In genomic region chr12:54993181-54993835, GRCh38 we compare ENCODE assay signal across 8 cellular contexts. TPM values are rescaled to one million over a fixed set of nuclear protein-coding genes. Genes with fewer than 3 reads are reported as not detected.
DNase-seq lines count a peak whose midpoint lies in the region; ATAC-seq and TF ChIP-seq lines count a peak whose summit lies in the region.

No MANE protein-coding gene starts in this region.

- peak; percentile 89 for TF ChIP-seq CTCF in Loucy (conservative IDR thresholded peaks at IDR 0.05; ENCODE audit: low read length)
- TF ChIP-seq CTCF in Peyer's patch (IDR thresholded peaks at IDR 0.05) = peak; percentile 86 to 96 (median 88)
- peak; percentile 76 for TF ChIP-seq CTCF in foreskin fibroblast (IDR thresholded peaks at IDR 0.05; ENCODE audit: low read depth, low read length)

- no peak overlapping the region for H3K9ac ChIP-seq in Loucy (ENCODE audit: low read depth, low read length, poor library complexity, severe bottlenecking)

- H3K36me3 Mint-ChIP-seq in activated T-helper 17 cell treated with anti-CD3 and anti-CD28 coated beads, Interleukin-2, amount 50 U/mL, for 72 hours (ENCODE audit: low read depth) = no peaks in the 10 kb centered on the region

- no peak overlapping the region for H3K27ac Mint-ChIP-seq in activated T-helper 17 cell treated with anti-CD3 and anti-CD28 coated beads, Interleukin-2, amount 50 U/mL, for 72 hours

- ATAC-seq in GM21723 (IDR thresholded peaks at IDR 0.05; ENCODE audit: unreplicated experiment) = peak; percentile 46
- ATAC-seq in activated T-helper 17 cell treated with anti-CD3 and anti-CD28 coated beads, Interleukin-2, amount 50 U/mL, for 72 hours (replicated peaks) = peak; percentile 57

- no peak for TF ChIP-seq POLR2A in Peyer's patch (IDR thresholded peaks at IDR 0.05)

- H2AFZ ChIP-seq in Loucy (ENCODE audit: low read length) = no peak overlapping the region

- H3K27me3 Mint-ChIP-seq in activated T-helper 17 cell treated with anti-CD3 and anti-CD28 coated beads, Interleukin-2, amount 50 U/mL, for 72 hours = no peaks in the 10 kb centered on the region

- DNase-seq in DMS153 treated with DMSO at 0.1 percent for 48 hours (lab: John Stamatoyannopoulos, UW; ENCODE audit: unreplicated experiment) (peak; percentile 85), Peyer's patch (peak in 2 of 3 donors; percentile 56 to 78), foreskin fibroblast (peak; percentile 33 to 71), nucleus accumbens (lab: John Stamatoyannopoulos, UW) (peak in 36 of 56 donors; percentile 4 to 81 (median 30)), occipital lobe (lab: John Stamatoyannopoulos, UW) (no peak)

- no peak overlapping the region for H3K4me3 ChIP-seq in Loucy (ENCODE audit: low read length, poor library complexity, severe bottlenecking)
- no peak overlapping the region for H3K4me3 ChIP-seq in Peyer's patch
- H3K4me3 ChIP-seq in foreskin fibroblast (ENCODE audit: low read depth in 1 of 2, low read length in 2 of 2) = no peak overlapping the region

- H3K9me3 Mint-ChIP-seq in activated T-helper 17 cell treated with anti-CD3 and anti-CD28 coated beads, Interleukin-2, amount 50 U/mL, for 72 hours = no peaks in the 10 kb centered on the region

- H3K4me1 Mint-ChIP-seq in activated T-helper 17 cell treated with anti-CD3 and anti-CD28 coated beads, Interleukin-2, amount 50 U/mL, for 72 hours = peaks cover 31% of the 10 kb centered on the region

- no peaks in the 10 kb centered on the region for H3K9me2 ChIP-seq in Loucy (replicated peaks; ENCODE audit: low read depth, low read length)

- peaks cover 29% of the 10 kb centered on the region for H3K4me1 ChIP-seq in Loucy (ENCODE audit: insufficient read depth, low read length, poor library complexity, severe bottlenecking)
- H3K4me1 ChIP-seq in Peyer's patch = peaks cover 0 to 3% (median 0%) of the 10 kb centered on the region in 4 donors

- no peaks in the 10 kb centered on the region for H3F3A ChIP-seq in Loucy (ENCODE audit: low read depth)

- H3K27me3 ChIP-seq in Loucy (ENCODE audit: insufficient read depth, low read length, poor library complexity, severe bottlenecking) (no peaks in the 10 kb centered on the region), Peyer's patch (no peaks in the 10 kb centered on the region)

- H3K4me3 Mint-ChIP-seq in activated T-helper 17 cell treated with anti-CD3 and anti-CD28 coated beads, Interleukin-2, amount 50 U/mL, for 72 hours = no peak overlapping the region

- no peaks in the 10 kb centered on the region for H3K79me2 ChIP-seq in Loucy (ENCODE audit: insufficient read depth, low read length)

- no peaks in the 10 kb centered on the region for H3K9me3 ChIP-seq in Loucy (ENCODE audit: insufficient read depth, low read depth, low read length)
- no peaks in the 10 kb centered on the region for H3K9me3 ChIP-seq in Peyer's patch

- H3K36me3 ChIP-seq in Loucy (ENCODE audit: insufficient read depth, low read length) (no peaks in the 10 kb centered on the region), Peyer's patch (no peaks in the 10 kb centered on the region)

- H4K20me1 ChIP-seq in Loucy (ENCODE audit: insufficient read depth, low read length, poor library complexity, severe bottlenecking) = no peaks in the 10 kb centered on the region

- H3K27ac ChIP-seq in Peyer's patch = no peak overlapping the region

- no peak overlapping the region for H3K4me2 ChIP-seq in Loucy (ENCODE audit: low read depth, low read length, poor library complexity, severe bottlenecking)

RNA-seq across cellular contexts. Expression of gene TESPA1, which starts 8.7 kb away (rescaled TPM):
- total RNA-seq in Peyer's patch (1 to 10 TPM; 1.2 to 9.6 (median 4.5) TPM), occipital lobe (not detected)
- total RNA-seq in activated T-helper 17 cell treated with anti-CD3 and anti-CD28 coated beads, Interleukin-2, amount 50 U/mL, for 72 hours = 10 to 100 TPM; 51.1 to 91.7 TPM

RNA-seq across cellular contexts. Expression of gene NEUROD4, which starts 26.5 kb away (rescaled TPM):
- total RNA-seq in Peyer's patch (not detected), occipital lobe (3.9 TPM)
- total RNA-seq in activated T-helper 17 cell treated with anti-CD3 and anti-CD28 coated beads, Interleukin-2, amount 50 U/mL, for 72 hours = not detected

Comparison
In these comparisons a context has a peak if more than half of its experiments do, and no peak if none do; other contexts are left out.
1. RNA of gene TESPA1, which starts 8.7 kb away (total RNA-seq): 51.1 to 91.7 TPM in activated T-helper 17 cell treated with anti-CD3 and anti-CD28 coated beads, Interleukin-2, amount 50 U/mL, for 72 hours; 1.2 to 9.6 TPM in Peyer's patch and not detected in occipital lobe (single experiment); every median in the first group is over 4 times any median in the second.
2. Peak in every context shown above with its lines, with median percentiles within 50 percentile points of each other: CTCF ChIP-seq.